Comparison of ENCODE assay signal across 8 cellular contexts in genomic region chr6:139028242-139028657, GRCh38. TPM values are rescaled to one million over a fixed set of nuclear protein-coding genes. Genes with fewer than 3 reads are reported as not detected.
DNase-seq lines count a peak whose midpoint lies in the region; ATAC-seq and TF ChIP-seq lines count a peak whose summit lies in the region.

No MANE protein-coding gene starts in this region.

- TF ChIP-seq POLR2A in testis (IDR thresholded peaks at IDR 0.05) = no peak

- ATAC-seq in Right ventricle myocardium inferior (no peak), HG03354 (IDR thresholded peaks at IDR 0.05; ENCODE audit: poor library complexity, severe bottlenecking, unreplicated experiment) (peak; percentile 1)
- peak; percentile 6 for ATAC-seq in activated naive CD8-positive, alpha-beta T cell treated with anti-CD3 and anti-CD28 coated beads, Interleukin-2, amount 50 U/mL, for 24 hours

- peaks cover 21% of the 10 kb centered on the region for H3K4me1 Mint-ChIP-seq in activated naive CD8-positive, alpha-beta T cell treated with anti-CD3 and anti-CD28 coated beads, Interleukin-2, amount 50 U/mL, for 24 hours

- H3K4me3 ChIP-seq in right atrium auricular region (peak overlapping the region; percentile 82 to 96), testis (peak overlapping the region; percentile 70 to 79)

- no peak for DNase-seq in right atrium auricular region (ENCODE audit: low spot score)
- DNase-seq in Right ventricle myocardium inferior (ENCODE audit: missing footprints) = no peak
- no peak for DNase-seq in activated naive CD8-positive, alpha-beta T cell treated with anti-CD3 and anti-CD28 coated beads, Interleukin-2, amount 50 U/mL, for 24 hours
- peak; percentile 85 for DNase-seq in kidney glomerular epithelial cell (lab: John Stamatoyannopoulos, UW)
- DNase-seq in testis = no peak
- no peak for DNase-seq in stimulated activated CD4-positive, alpha-beta T cell treated with anti-CD3 and anti-CD28 coated beads, Interleukin-2, amount 100 ng/mL, for 48 hours
- no peak for DNase-seq in DMS79 (lab: John Stamatoyannopoulos, UW)

- peak overlapping the region; percentile 96 for H3K27ac Mint-ChIP-seq in activated naive CD8-positive, alpha-beta T cell treated with anti-CD3 and anti-CD28 coated beads, Interleukin-2, amount 50 U/mL, for 24 hours

- H3K36me3 Mint-ChIP-seq in activated naive CD8-positive, alpha-beta T cell treated with anti-CD3 and anti-CD28 coated beads, Interleukin-2, amount 50 U/mL, for 24 hours (ENCODE audit: low read depth) = peaks cover 4% of the 10 kb centered on the region

- intact Hi-C loops in Right ventricle myocardium inferior (cut with DNase I) = loop anchor here (5.0 to 10.0 kb wide), 2 partner anchors 41 to 87 kb away; partner anchors contain the start of gene REPS1
- intact Hi-C loops in testis (cut with DNase I; ENCODE audit: low total_unique reads) = no loop called here

- no peaks in the 10 kb centered on the region for H3K27me3 Mint-ChIP-seq in activated naive CD8-positive, alpha-beta T cell treated with anti-CD3 and anti-CD28 coated beads, Interleukin-2, amount 50 U/mL, for 24 hours

- no peaks in the 10 kb centered on the region for H3K9me3 ChIP-seq in right atrium auricular region
- H3K9me3 ChIP-seq in testis = no peaks in the 10 kb centered on the region

- no peak for TF ChIP-seq CTCF in right atrium auricular region (IDR thresholded peaks at IDR 0.05)
- TF ChIP-seq CTCF in testis (IDR thresholded peaks at IDR 0.05) = no peak

- 0 to 2% methylated on average over 14 of the region's 14 CpGs for WGBS in testis, 2 donors

- no peak overlapping the region for H3K4me3 Mint-ChIP-seq in activated naive CD8-positive, alpha-beta T cell treated with anti-CD3 and anti-CD28 coated beads, Interleukin-2, amount 50 U/mL, for 24 hours

- H3K27me3 ChIP-seq in right atrium auricular region = no peaks in the 10 kb centered on the region
- H3K27me3 ChIP-seq in testis = no peaks in the 10 kb centered on the region

- H3K4me1 ChIP-seq in right atrium auricular region (peaks cover 0 to 17% of the 10 kb centered on the region in 2 donors), testis (peaks cover 11% of the 10 kb centered on the region)

- no peaks in the 10 kb centered on the region for H3K36me3 ChIP-seq in right atrium auricular region
- no peaks in the 10 kb centered on the region for H3K36me3 ChIP-seq in testis (ENCODE audit: low read depth, missing control alignments)

- H3K27ac ChIP-seq in right atrium auricular region = peak overlapping the region; percentile 83 to 85
- H3K27ac ChIP-seq in testis = peak overlapping the region; percentile 70 to 81

- no peaks in the 10 kb centered on the region for H3K9me3 Mint-ChIP-seq in activated naive CD8-positive, alpha-beta T cell treated with anti-CD3 and anti-CD28 coated beads, Interleukin-2, amount 50 U/mL, for 24 hours

RNA-seq across cellular contexts. Expression of gene ABRACL, which starts 0.3 kb away (rescaled TPM):
- total RNA-seq in right atrium auricular region (10 to 100 TPM in 1 of 2 donors, 1 to 10 TPM in 1; 8.0 to 10.2 TPM), Right ventricle myocardium inferior (7.9 TPM), testis (10 to 100 TPM; 43.5 to 60.3 TPM)
- 59.5 TPM for polyA plus RNA-seq in testis (ENCODE audit: insufficient read depth, low read depth, low replicate concordance)

RNA-seq across cellular contexts. Expression of gene REPS1, which starts 40.2 kb away (rescaled TPM):
- total RNA-seq in right atrium auricular region (10 to 100 TPM; 29.7 to 35.2 TPM), Right ventricle myocardium inferior (31.1 TPM), testis (100 to 1,000 TPM; 160 to 170 TPM)
- 82.0 TPM for polyA plus RNA-seq in testis (ENCODE audit: insufficient read depth, low read depth, low replicate concordance)
